In the genomic region with DNA sequence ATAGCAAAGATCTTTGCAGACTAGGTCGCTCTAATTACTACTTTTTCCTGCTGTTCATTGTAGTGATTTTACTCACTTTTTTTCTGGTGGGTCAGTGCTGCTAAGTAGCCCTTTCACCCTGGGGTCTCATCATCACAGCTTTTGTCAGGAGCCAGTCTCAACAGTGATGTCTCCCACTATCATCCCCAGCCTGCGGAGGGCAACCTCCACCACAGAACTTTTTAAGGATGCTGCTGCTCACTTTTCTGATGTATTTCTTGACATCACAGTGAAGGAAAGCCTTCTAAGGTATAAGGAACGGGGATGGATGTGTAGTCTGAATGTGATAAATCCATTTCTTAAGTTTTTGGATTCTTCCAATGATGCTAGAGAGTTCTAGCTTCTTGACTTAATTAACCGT, we compare ENCODE assay signal across 12 cellular contexts.
DNase-seq lines count a peak whose midpoint lies in the region; ATAC-seq and TF ChIP-seq lines count a peak whose summit lies in the region.
"Had no signal": no experiment of that assay in that cellular context is flagged by ENCODE, and none has a peak within 500 bp of the region (broad histone marks: within the 10 kb centered on the region; RNA-seq: fewer than 3 reads in every experiment).

No MANE protein-coding gene starts in this region.

- intact Hi-C loops in lower lobe of right lung (cut with DNase I): no loop called here

- ATAC-seq in lower lobe of right lung (no peak), GM19023 (IDR thresholded peaks at IDR 0.05; ENCODE audit: unreplicated experiment) (no peak)
- ATAC-seq: stimulated activated effector memory CD8-positive, alpha-beta T cell treated with anti-CD3 and anti-CD28 coated beads, Interleukin-12 subunit alpha, Interleukin-12 subunit beta, amount 100 ng/mL, for 72 hours had no signal

- H3K4me3 ChIP-seq in KMS-11 (IDR thresholded peaks at IDR 0.05; ENCODE audit: insufficient read depth, low read depth, low read length) (no peak overlapping the region), lower lobe of right lung (no peak overlapping the region)
- H3K4me3 ChIP-seq: esophagus muscularis mucosa had no signal

- H2AFZ ChIP-seq in KMS-11 (ENCODE audit: low read depth): no peak overlapping the region

- H3K27ac Mint-ChIP-seq in chondrocyte (ENCODE audit: unreplicated experiment) (no peak overlapping the region), osteocyte (ENCODE audit: unreplicated experiment) (no peak overlapping the region)
- H3K27ac Mint-ChIP-seq: B cell; stimulated activated effector memory CD8-positive, alpha-beta T cell treated with anti-CD3 and anti-CD28 coated beads, Interleukin-12 subunit alpha, Interleukin-12 subunit beta, amount 100 ng/mL, for 72 hours had no signal

- H3K4me1 ChIP-seq in KMS-11 (ENCODE audit: low read depth, poor library complexity, severe bottlenecking) (no peaks in the 10 kb centered on the region), lower lobe of right lung (no peaks in the 10 kb centered on the region)

- H3K27me3 ChIP-seq in KMS-11 (ENCODE audit: insufficient read depth, low read depth): no peaks in the 10 kb centered on the region
- H3K27me3 ChIP-seq in lower lobe of right lung (ENCODE audit: low read depth): no peaks in the 10 kb centered on the region
- H3K27me3 ChIP-seq: esophagus muscularis mucosa had no signal

- no peaks in the 10 kb centered on the region for H3K36me3 ChIP-seq in KMS-11 (ENCODE audit: insufficient read depth)
- H3K36me3 ChIP-seq in lower lobe of right lung: no peaks in the 10 kb centered on the region
- H3K36me3 ChIP-seq: esophagus muscularis mucosa had no signal

- no peak overlapping the region for H3K4me2 ChIP-seq in KMS-11

- H3K79me2 ChIP-seq in KMS-11 (ENCODE audit: insufficient read depth, low read depth): no peaks in the 10 kb centered on the region

- H3K27me3 Mint-ChIP-seq in chondrocyte (ENCODE audit: low read depth) (no peaks in the 10 kb centered on the region), osteocyte (ENCODE audit: unreplicated experiment) (peaks cover 3% of the 10 kb centered on the region)
- H3K27me3 Mint-ChIP-seq: B cell had no signal

- no peak overlapping the region for H3K4me3 Mint-ChIP-seq in chondrocyte (ENCODE audit: unreplicated experiment)
- H3K4me3 Mint-ChIP-seq in osteocyte (ENCODE audit: unreplicated experiment): no peak overlapping the region
- H3K4me3 Mint-ChIP-seq: B cell; stimulated activated effector memory CD8-positive, alpha-beta T cell treated with anti-CD3 and anti-CD28 coated beads, Interleukin-12 subunit alpha, Interleukin-12 subunit beta, amount 100 ng/mL, for 72 hours had no signal

- H3K4me1 Mint-ChIP-seq in chondrocyte (ENCODE audit: low read depth): no peaks in the 10 kb centered on the region
- H3K4me1 Mint-ChIP-seq in osteocyte (ENCODE audit: unreplicated experiment): peaks cover 4% of the 10 kb centered on the region
- H3K4me1 Mint-ChIP-seq: B cell; stimulated activated effector memory CD8-positive, alpha-beta T cell treated with anti-CD3 and anti-CD28 coated beads, Interleukin-12 subunit alpha, Interleukin-12 subunit beta, amount 100 ng/mL, for 72 hours had no signal

- TF ChIP-seq CTCF in KMS-11 (conservative IDR thresholded peaks at IDR 0.05; ENCODE audit: low read depth, low read length): peak; percentile 33; the same call in 1 of the 2 replicates
- TF ChIP-seq CTCF in chondrocyte (IDR thresholded peaks at IDR 0.05): peak; percentile 66
- TF ChIP-seq CTCF in osteocyte (IDR thresholded peaks at IDR 0.05): peak; percentile 49
- no peak for TF ChIP-seq CTCF in lower lobe of right lung (IDR thresholded peaks at IDR 0.05)

- H3K9me3 ChIP-seq in lower lobe of right lung: no peaks in the 10 kb centered on the region
- H3K9me3 ChIP-seq: esophagus muscularis mucosa had no signal

- no peaks in the 10 kb centered on the region for H3K9me3 Mint-ChIP-seq in chondrocyte (ENCODE audit: low read depth)
- no peaks in the 10 kb centered on the region for H3K9me3 Mint-ChIP-seq in osteocyte (ENCODE audit: unreplicated experiment)

- H3K36me3 Mint-ChIP-seq in chondrocyte (ENCODE audit: low read depth) (no peaks in the 10 kb centered on the region), osteocyte (ENCODE audit: unreplicated experiment) (peaks cover 2% of the 10 kb centered on the region)
- H3K36me3 Mint-ChIP-seq: stimulated activated effector memory CD8-positive, alpha-beta T cell treated with anti-CD3 and anti-CD28 coated beads, Interleukin-12 subunit alpha, Interleukin-12 subunit beta, amount 100 ng/mL, for 72 hours had no signal

- H4K20me1 ChIP-seq in KMS-11 (ENCODE audit: insufficient read depth): no peaks in the 10 kb centered on the region

- no peak overlapping the region for H3K27ac ChIP-seq in KMS-11
- no peak overlapping the region for H3K27ac ChIP-seq in lower lobe of right lung
- H3K27ac ChIP-seq: esophagus muscularis mucosa had no signal

- no peak overlapping the region for H3K9ac ChIP-seq in KMS-11

- DNase-seq in NCI-H1417 (lab: John Stamatoyannopoulos, UW) (peak in 2 of 3 experiments; percentile 2 to 10), NCI-H1417 treated with DMSO at 0.1 percent for 48 hours (lab: John Stamatoyannopoulos, UW) (no peak), chondrocyte (ENCODE audit: low spot score) (no peak), osteocyte (ENCODE audit: extremely low spot score, unreplicated experiment) (no peak), lower lobe of right lung (no peak)
- DNase-seq in activated CD8-positive, alpha-beta memory T cell treated with anti-CD3 and anti-CD28 coated beads for 24 hours: no peak
- DNase-seq: activated T-cell treated with anti-CD3 and anti-CD28 coated beads for 4 hours had no signal

Comparison
In these comparisons a context has a peak if more than half of its experiments do, and no peak if none do; other contexts are left out.
1. DNase-seq: peak in NCI-H1417 (2 of 3); none in NCI-H1417 treated with DMSO at 0.1 percent for 48 hours (single experiment), chondrocyte (single experiment), osteocyte (single experiment), lower lobe of right lung (single experiment) and activated CD8-positive, alpha-beta memory T cell treated with anti-CD3 and anti-CD28 coated beads for 24 hours (single experiment).